In genomic region chr9:79763861-79764260, GRCh38 we compare ENCODE assay signal across 1 cellular context.
TF ChIP-seq lines count a peak whose summit lies in the region.

No MANE protein-coding gene starts in this region.

TF ChIP-seq in SK-N-SH, 30 proteins besides CTCF, POLR2A, EP300 and RAD21 (continued from another document):
- TF ChIP-seq ZBTB33 (IDR thresholded peaks at IDR 0.05; ENCODE audit: borderline replicate concordance, low read depth) (no peak), SIN3A (IDR thresholded peaks at IDR 0.05; ENCODE audit: borderline replicate concordance, low read depth, low read length) (no peak), MXI1 (IDR thresholded peaks at IDR 0.05; ENCODE audit: low read depth, low read length) (no peak), GATA2 (CRISPR knock-in tag; IDR thresholded peaks at IDR 0.05) (no peak), IRF3 (IDR thresholded peaks at IDR 0.05; ENCODE audit: low read depth, low read length) (no peak), CHD2 (IDR thresholded peaks at IDR 0.05; ENCODE audit: low read length, partially characterized antibody) (no peak), TCF12 (IDR thresholded peaks at IDR 0.05) (no peak), GABPA (IDR thresholded peaks at IDR 0.05; ENCODE audit: low read depth) (no peak), PBX3 (IDR thresholded peaks at IDR 0.05) (no peak)
TF ChIP-seq in SK-N-SH: peak in this region for 0.
